1 cellular context compared by ENCODE assay signal in genomic region chr20:10077081-10077471, GRCh38.
TF ChIP-seq lines count a peak whose summit lies in the region.

No MANE protein-coding gene starts in this region.

TF ChIP-seq in GM23338, 12 proteins besides CTCF, POLR2A, EP300 and RAD21 (continued from another document):
- TF ChIP-seq ZNF462 (CRISPR knock-in tag; IDR thresholded peaks at IDR 0.05) = no peak
- no peak for TF ChIP-seq EZH2 (IDR thresholded peaks at IDR 0.05; ENCODE audit: low read depth, unreplicated experiment)
- TF ChIP-seq CREB1 (CRISPR knock-in tag; IDR thresholded peaks at IDR 0.05; ENCODE audit: low read depth) = no peak
- TF ChIP-seq ZNF331 (CRISPR knock-in tag; IDR thresholded peaks at IDR 0.05; ENCODE audit: low read depth) = no peak
- no peak for TF ChIP-seq EZH2phosphoT487 (IDR thresholded peaks at IDR 0.05; ENCODE audit: unreplicated experiment)
- no peak for TF ChIP-seq POLR2AphosphoS5 (IDR thresholded peaks at IDR 0.05; ENCODE audit: low read depth)
- TF ChIP-seq ZNF114 (CRISPR knock-in tag; IDR thresholded peaks at IDR 0.05) = no peak
- TF ChIP-seq NANOG (IDR thresholded peaks at IDR 0.05; ENCODE audit: borderline replicate concordance) = no peak
